ENCODE assay signal across 17 cellular contexts in genomic region chr15:72207576-72208085, GRCh38. TPM values are rescaled to one million over a fixed set of nuclear protein-coding genes. Genes with fewer than 3 reads are reported as not detected.
"Had no signal": no experiment of that assay in that cellular context is flagged by ENCODE, and none has a peak within 500 bp of the region (broad histone marks: within the 10 kb centered on the region; RNA-seq: fewer than 3 reads in every experiment).

No MANE protein-coding gene starts in this region.

- H3K27me3 Mint-ChIP-seq: T-cell had no signal

- H3K36me3 ChIP-seq: uterus had no signal

- H3K4me1 ChIP-seq: uterus had no signal

- H3K27me3 ChIP-seq: gastroesophageal sphincter, sigmoid colon, spleen, tibial artery, uterus had no signal

- H3K9me3 Mint-ChIP-seq: activated T-helper 2 cell treated with anti-CD3 and anti-CD28 coated beads, Interferon-gamma antibody, Interleukin-2, Interleukin-4, amounts not matched to agents 10 μg/mL and 5 μg/mL and 100 μg/mL, durations not matched to agents 14 hours and 24 hours and 36 hours; neural crest cell; T-cell had no signal

- H3K4me3 ChIP-seq: gastroesophageal sphincter, lung, sigmoid colon, spleen, tibial artery, uterus had no signal

- ATAC-seq: gastroesophageal sphincter, left colon, T-cell had no signal

- FAIRE-seq: colon had no signal

- H3K4me3 Mint-ChIP-seq: neural crest cell, T-cell had no signal

- DNase-seq: activated CD4-positive, alpha-beta T cell treated with anti-CD3 and anti-CD28 coated beads for 1 hour; activated naive CD4-positive, alpha-beta T cell treated with anti-CD3 and anti-CD28 coated beads, Interleukin-2, amount 50 U/mL, for 16 hours; caudate nucleus; left colon; sigmoid colon; spleen; stimulated activated CD4-positive, alpha-beta T cell treated with anti-CD3 and anti-CD28 coated beads, Interleukin-1b, Interleukin-23, amount 100 ng/mL, for 48 hours; T-cell; T1000; uterus had no signal

- H3K4me1 Mint-ChIP-seq: neural crest cell, T-cell had no signal

- H3K27ac ChIP-seq: gastroesophageal sphincter, sigmoid colon, spleen, tibial artery, uterus had no signal

- H3K9me3 ChIP-seq: gastroesophageal sphincter, sigmoid colon, spleen, tibial artery, uterus had no signal

RNA-seq across cellular contexts. Expression of gene GRAMD2A, which starts 10.0 kb away (rescaled TPM):
- total RNA-seq: activated T-helper 2 cell treated with anti-CD3 and anti-CD28 coated beads, Interferon-gamma antibody, Interleukin-2, Interleukin-4, amounts not matched to agents 10 μg/mL and 5 μg/mL and 100 μg/mL, durations not matched to agents 14 hours and 24 hours and 36 hours; osteocyte; T-cell had no signal
